ENCODE assay signal across 1 cellular context in the genomic region with DNA sequence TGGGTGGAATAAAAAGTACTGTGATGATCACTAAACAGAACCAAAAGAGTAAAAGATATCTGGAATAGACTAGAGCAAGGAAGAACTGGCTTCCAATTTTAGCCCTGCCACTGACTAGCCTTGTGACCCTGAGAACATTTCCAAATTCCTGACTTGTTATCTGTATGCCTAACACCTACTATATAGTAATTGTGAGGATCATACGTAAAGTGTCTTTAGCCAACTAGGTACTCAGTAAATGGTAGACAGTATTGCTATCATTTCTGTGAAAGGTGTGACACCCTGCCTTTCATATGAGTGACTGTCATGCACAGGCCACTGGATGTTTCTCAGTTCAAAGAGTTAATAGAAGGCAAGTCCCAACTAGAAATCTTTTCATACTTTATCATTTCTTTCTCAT.
TF ChIP-seq lines count a peak whose summit lies in the region.

No MANE protein-coding gene starts in this region.

TF ChIP-seq in GM12878, 131 proteins besides CTCF, POLR2A, EP300 and RAD21 (continued from another document):
- TF ChIP-seq ZNF592 (IDR thresholded peaks at IDR 0.05) = 0 out of 2 replicates have a peak, but pooled peaks have one; percentile 36
- no peak for TF ChIP-seq SRF (IDR thresholded peaks at IDR 0.05; ENCODE audit: low read depth in 2 of 2, low read length in 2 of 2)
- no peak for TF ChIP-seq ZBTB40 (IDR thresholded peaks at IDR 0.05; ENCODE audit: borderline replicate concordance)
- no peak for TF ChIP-seq SMAD1 (IDR thresholded peaks at IDR 0.05; ENCODE audit: low read depth, partially characterized antibody)
- TF ChIP-seq NR2C1 (IDR thresholded peaks at IDR 0.05) = no peak
- no peak for TF ChIP-seq CBX3 (IDR thresholded peaks at IDR 0.05; ENCODE audit: borderline replicate concordance, low read depth)
- TF ChIP-seq, protein P1, sequence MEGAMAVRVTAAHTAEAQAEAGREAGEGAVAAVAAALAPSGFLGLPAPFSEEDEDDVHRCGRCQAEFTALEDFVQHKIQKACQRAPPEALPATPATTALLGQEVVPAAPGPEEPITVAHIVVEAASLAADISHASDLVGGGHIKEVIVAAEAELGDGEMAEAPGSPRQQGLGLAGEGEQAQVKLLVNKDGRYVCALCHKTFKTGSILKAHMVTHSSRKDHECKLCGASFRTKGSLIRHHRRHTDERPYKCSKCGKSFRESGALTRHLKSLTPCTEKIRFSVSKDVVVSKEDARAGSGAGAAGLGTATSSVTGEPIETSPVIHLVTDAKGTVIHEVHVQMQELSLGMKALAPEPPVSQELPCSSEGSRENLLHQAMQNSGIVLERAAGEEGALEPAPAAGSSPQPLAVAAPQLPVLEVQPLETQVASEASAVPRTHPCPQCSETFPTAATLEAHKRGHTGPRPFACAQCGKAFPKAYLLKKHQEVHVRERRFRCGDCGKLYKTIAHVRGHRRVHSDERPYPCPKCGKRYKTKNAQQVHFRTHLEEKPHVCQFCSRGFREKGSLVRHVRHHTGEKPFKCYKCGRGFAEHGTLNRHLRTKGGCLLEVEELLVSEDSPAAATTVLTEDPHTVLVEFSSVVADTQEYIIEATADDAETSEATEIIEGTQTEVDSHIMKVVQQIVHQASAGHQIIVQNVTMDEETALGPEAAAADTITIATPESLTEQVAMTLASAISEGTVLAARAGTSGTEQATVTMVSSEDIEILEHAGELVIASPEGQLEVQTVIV (IDR thresholded peaks at IDR 0.05; ENCODE audit: borderline replicate concordance, partially characterized antibody) = no peak
- peak; percentile 49; the same call in 1 of the 2 replicates for TF ChIP-seq POLR2AphosphoS5 (IDR thresholded peaks at IDR 0.05; ENCODE audit: low read length)
- peak; percentile 7 for TF ChIP-seq MEF2B (IDR thresholded peaks at IDR 0.05; ENCODE audit: partially characterized antibody, poor library complexity, severe bottlenecking)
- TF ChIP-seq IKZF1 (conservative IDR thresholded peaks at IDR 0.05) = peak; percentile 7; the same call in 1 of the 2 replicates
- TF ChIP-seq, protein P2, sequence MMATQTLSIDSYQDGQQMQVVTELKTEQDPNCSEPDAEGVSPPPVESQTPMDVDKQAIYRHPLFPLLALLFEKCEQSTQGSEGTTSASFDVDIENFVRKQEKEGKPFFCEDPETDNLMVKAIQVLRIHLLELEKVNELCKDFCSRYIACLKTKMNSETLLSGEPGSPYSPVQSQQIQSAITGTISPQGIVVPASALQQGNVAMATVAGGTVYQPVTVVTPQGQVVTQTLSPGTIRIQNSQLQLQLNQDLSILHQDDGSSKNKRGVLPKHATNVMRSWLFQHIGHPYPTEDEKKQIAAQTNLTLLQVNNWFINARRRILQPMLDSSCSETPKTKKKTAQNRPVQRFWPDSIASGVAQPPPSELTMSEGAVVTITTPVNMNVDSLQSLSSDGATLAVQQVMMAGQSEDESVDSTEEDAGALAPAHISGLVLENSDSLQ (IDR thresholded peaks at IDR 0.05) = peak; percentile 86
- TF ChIP-seq, protein P3, sequence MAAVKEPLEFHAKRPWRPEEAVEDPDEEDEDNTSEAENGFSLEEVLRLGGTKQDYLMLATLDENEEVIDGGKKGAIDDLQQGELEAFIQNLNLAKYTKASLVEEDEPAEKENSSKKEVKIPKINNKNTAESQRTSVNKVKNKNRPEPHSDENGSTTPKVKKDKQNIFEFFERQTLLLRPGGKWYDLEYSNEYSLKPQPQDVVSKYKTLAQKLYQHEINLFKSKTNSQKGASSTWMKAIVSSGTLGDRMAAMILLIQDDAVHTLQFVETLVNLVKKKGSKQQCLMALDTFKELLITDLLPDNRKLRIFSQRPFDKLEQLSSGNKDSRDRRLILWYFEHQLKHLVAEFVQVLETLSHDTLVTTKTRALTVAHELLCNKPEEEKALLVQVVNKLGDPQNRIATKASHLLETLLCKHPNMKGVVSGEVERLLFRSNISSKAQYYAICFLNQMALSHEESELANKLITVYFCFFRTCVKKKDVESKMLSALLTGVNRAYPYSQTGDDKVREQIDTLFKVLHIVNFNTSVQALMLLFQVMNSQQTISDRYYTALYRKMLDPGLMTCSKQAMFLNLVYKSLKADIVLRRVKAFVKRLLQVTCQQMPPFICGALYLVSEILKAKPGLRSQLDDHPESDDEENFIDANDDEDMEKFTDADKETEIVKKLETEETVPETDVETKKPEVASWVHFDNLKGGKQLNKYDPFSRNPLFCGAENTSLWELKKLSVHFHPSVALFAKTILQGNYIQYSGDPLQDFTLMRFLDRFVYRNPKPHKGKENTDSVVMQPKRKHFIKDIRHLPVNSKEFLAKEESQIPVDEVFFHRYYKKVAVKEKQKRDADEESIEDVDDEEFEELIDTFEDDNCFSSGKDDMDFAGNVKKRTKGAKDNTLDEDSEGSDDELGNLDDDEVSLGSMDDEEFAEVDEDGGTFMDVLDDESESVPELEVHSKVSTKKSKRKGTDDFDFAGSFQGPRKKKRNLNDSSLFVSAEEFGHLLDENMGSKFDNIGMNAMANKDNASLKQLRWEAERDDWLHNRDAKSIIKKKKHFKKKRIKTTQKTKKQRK (IDR thresholded peaks at IDR 0.05; ENCODE audit: low read depth, low read length) = no peak
- peak; percentile 20 to 40; a peak in 3 of 4 replicates for TF ChIP-seq IKZF2 (IDR thresholded peaks at IDR 0.05)
- TF ChIP-seq MTA3 (IDR thresholded peaks at IDR 0.05; ENCODE audit: borderline replicate concordance, low read length) = 0 out of 2 replicates have a peak, but pooled peaks have one; percentile 25
- peak; percentile 60; the same call in 1 of the 2 replicates for TF ChIP-seq BACH1 (IDR thresholded peaks at IDR 0.05; ENCODE audit: borderline replicate concordance)
- 0 out of 2 replicates have a peak, but pooled peaks have one; percentile 10 for TF ChIP-seq CREB1 (IDR thresholded peaks at IDR 0.05; ENCODE audit: low read depth)
- TF ChIP-seq, protein P4, sequence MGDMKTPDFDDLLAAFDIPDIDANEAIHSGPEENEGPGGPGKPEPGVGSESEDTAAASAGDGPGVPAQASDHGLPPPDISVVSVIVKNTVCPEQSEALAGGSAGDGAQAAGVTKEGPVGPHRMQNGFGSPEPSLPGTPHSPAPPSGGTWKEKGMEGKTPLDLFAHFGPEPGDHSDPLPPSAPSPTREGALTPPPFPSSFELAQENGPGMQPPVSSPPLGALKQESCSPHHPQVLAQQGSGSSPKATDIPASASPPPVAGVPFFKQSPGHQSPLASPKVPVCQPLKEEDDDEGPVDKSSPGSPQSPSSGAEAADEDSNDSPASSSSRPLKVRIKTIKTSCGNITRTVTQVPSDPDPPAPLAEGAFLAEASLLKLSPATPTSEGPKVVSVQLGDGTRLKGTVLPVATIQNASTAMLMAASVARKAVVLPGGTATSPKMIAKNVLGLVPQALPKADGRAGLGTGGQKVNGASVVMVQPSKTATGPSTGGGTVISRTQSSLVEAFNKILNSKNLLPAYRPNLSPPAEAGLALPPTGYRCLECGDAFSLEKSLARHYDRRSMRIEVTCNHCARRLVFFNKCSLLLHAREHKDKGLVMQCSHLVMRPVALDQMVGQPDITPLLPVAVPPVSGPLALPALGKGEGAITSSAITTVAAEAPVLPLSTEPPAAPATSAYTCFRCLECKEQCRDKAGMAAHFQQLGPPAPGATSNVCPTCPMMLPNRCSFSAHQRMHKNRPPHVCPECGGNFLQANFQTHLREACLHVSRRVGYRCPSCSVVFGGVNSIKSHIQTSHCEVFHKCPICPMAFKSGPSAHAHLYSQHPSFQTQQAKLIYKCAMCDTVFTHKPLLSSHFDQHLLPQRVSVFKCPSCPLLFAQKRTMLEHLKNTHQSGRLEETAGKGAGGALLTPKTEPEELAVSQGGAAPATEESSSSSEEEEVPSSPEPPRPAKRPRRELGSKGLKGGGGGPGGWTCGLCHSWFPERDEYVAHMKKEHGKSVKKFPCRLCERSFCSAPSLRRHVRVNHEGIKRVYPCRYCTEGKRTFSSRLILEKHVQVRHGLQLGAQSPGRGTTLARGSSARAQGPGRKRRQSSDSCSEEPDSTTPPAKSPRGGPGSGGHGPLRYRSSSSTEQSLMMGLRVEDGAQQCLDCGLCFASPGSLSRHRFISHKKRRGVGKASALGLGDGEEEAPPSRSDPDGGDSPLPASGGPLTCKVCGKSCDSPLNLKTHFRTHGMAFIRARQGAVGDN (IDR thresholded peaks at IDR 0.05) = peak; percentile 86
- peak; percentile 5; the same call in 1 of the 2 replicates for TF ChIP-seq NFIC (IDR thresholded peaks at IDR 0.05; ENCODE audit: low read depth, low read length)
